Comparison of ENCODE assay signal across 8 cellular contexts in genomic region chr11:111603633-111604130, GRCh38. TPM values are rescaled to one million over a fixed set of nuclear protein-coding genes. Genes with fewer than 3 reads are reported as not detected.
DNase-seq lines count a peak whose midpoint lies in the region; ATAC-seq and TF ChIP-seq lines count a peak whose summit lies in the region.

No MANE protein-coding gene starts in this region.

- H3K4me1 ChIP-seq in PC-9 (replicated peaks; ENCODE audit: insufficient read depth) (peaks cover 44% of the 10 kb centered on the region), parathyroid adenoma (peaks cover 3% of the 10 kb centered on the region)

- H3F3A ChIP-seq in PC-9 (ENCODE audit: insufficient read depth, low read depth) = peaks cover 17% of the 10 kb centered on the region; the same call in 1 of the 2 replicates

- H3K79me2 ChIP-seq in PC-9 (ENCODE audit: low read depth) (peaks cover 62% of the 10 kb centered on the region), parathyroid adenoma (peaks cover 5% of the 10 kb centered on the region)

- no peak for TF ChIP-seq POLR2A in erythroblast (IDR thresholded peaks at IDR 0.05; ENCODE audit: low read length)

- no peak for ATAC-seq in GM21529 (IDR thresholded peaks at IDR 0.05; ENCODE audit: unreplicated experiment)
- no peak for ATAC-seq in GM21367 (IDR thresholded peaks at IDR 0.05; ENCODE audit: unreplicated experiment)
- no peak for ATAC-seq in GM18909 (IDR thresholded peaks at IDR 0.05; ENCODE audit: poor library complexity, unreplicated experiment)

- H3K27me3 ChIP-seq in PC-9 (ENCODE audit: insufficient read depth, low read depth) (no peaks in the 10 kb centered on the region), parathyroid adenoma (ENCODE audit: control insufficient read depth, insufficient read depth, low read length) (no peaks in the 10 kb centered on the region)

- H3K36me3 ChIP-seq in PC-9 (ENCODE audit: low read depth) (0 out of 2 replicates have a peak, but pooled peaks cover 5% of the 10 kb centered on the region), parathyroid adenoma (ENCODE audit: control insufficient read depth, insufficient read depth, low read length) (no peaks in the 10 kb centered on the region)

- DNase-seq in EH (ENCODE audit: low read depth) = peak; percentile 13
- DNase-seq in PC-9 = peak in 1 of 2 experiments; percentile 18
- DNase-seq in erythroblast (lab: John Stamatoyannopoulos, UW) = peak; percentile 26 to 48
- no peak for DNase-seq in NCI-H187 treated with DMSO at 0.1 percent for 48 hours (lab: John Stamatoyannopoulos, UW)

- no peak overlapping the region for H3K9ac ChIP-seq in parathyroid adenoma

- intact Hi-C loops in PC-9 (cut with micrococcal nuclease; ENCODE audit: unreplicated experiment) = loop anchor here (2.0 kb wide), 1 partner anchor 677 kb away; no protein-coding TSS in a partner anchor

- H3K4me3 ChIP-seq in PC-9 (peak overlapping the region; percentile 89), parathyroid adenoma (ENCODE audit: low read depth, low read length) (peak overlapping the region; percentile 75)

- no peaks in the 10 kb centered on the region for H3K9me2 ChIP-seq in PC-9 (ENCODE audit: insufficient read depth)

- TSS peak; percentile 66 for BruUV-seq in PC-9 (replicated peaks; lab: Mats Ljungman, UMichigan)

- CTCF ChIA-PET in PC-9 (lab: Charles Lee) = interaction anchor here (0.7 to 1.5 kb wide), 4 partner anchors 173 to 528 kb away, joined by 3 to 8 read pairs (median 4); no protein-coding TSS in a partner anchor

- H2AFZ ChIP-seq in PC-9 = peak overlapping the region; percentile 96
- peak overlapping the region; percentile 28 for H2AFZ ChIP-seq in parathyroid adenoma

- H3K27ac ChIP-seq in PC-9 (no peak overlapping the region), parathyroid adenoma (peak overlapping the region; percentile 94)

- H3K9me3 ChIP-seq in PC-9 (ENCODE audit: insufficient read depth, low read depth) = no peaks in the 10 kb centered on the region
- no peaks in the 10 kb centered on the region for H3K9me3 ChIP-seq in parathyroid adenoma (ENCODE audit: control insufficient read depth, low read length)

- H3K4me2 ChIP-seq in PC-9 = peak overlapping the region; percentile 93
- H3K4me2 ChIP-seq in parathyroid adenoma (ENCODE audit: low read length) = peak overlapping the region; percentile 68

- no peak for TF ChIP-seq CTCF in PC-9 (conservative IDR thresholded peaks at IDR 0.05)
- TF ChIP-seq CTCF in parathyroid adenoma (IDR thresholded peaks at IDR 0.05) = no peak

- POLR2A ChIA-PET in PC-9 (lab: Charles Lee; ENCODE audit: unreplicated experiment) = no interaction called here

- H4K20me1 ChIP-seq in PC-9 (ENCODE audit: insufficient read depth) = peaks cover 26% of the 10 kb centered on the region

RNA-seq across cellular contexts. Expression of gene SIK2, which starts 1.4 kb away (rescaled TPM):
- 16.2 and 16.6 TPM in 2 replicates for total RNA-seq in PC-9 (2021)
